Comparison of ENCODE assay signal across 8 cellular contexts in genomic region chr6:7991992-7992815, GRCh38.
DNase-seq lines count a peak whose midpoint lies in the region; ATAC-seq and TF ChIP-seq lines count a peak whose summit lies in the region.

No MANE protein-coding gene starts in this region.

- WGBS in adrenal gland, 4 donors: 21 to 26% (median 23%) methylated on average over 7 of the region's 7 CpGs

- TF ChIP-seq CTCF in LNCaP clone FGC (IDR thresholded peaks at IDR 0.05; ENCODE audit: control insufficient read depth, extremely low read depth, insufficient read depth) (peak; percentile 40), adrenal gland (IDR thresholded peaks at IDR 0.05) (peak; percentile 19 to 61 (median 50)), upper lobe of right lung (IDR thresholded peaks at IDR 0.05) (peak; percentile 45)

- peak in 1 of 2 donors; percentile 49 for TF ChIP-seq POLR2A in adrenal gland (IDR thresholded peaks at IDR 0.05)

- H3K27ac ChIP-seq in adrenal gland (peak overlapping the region in 4 of 5 donors; percentile 4 to 78 (median 49)), upper lobe of right lung (no peak overlapping the region)

- H3K4me3 ChIP-seq in LNCaP clone FGC (ENCODE audit: low read depth, low read length) (no peak overlapping the region), adrenal gland (no peak overlapping the region), upper lobe of right lung (no peak overlapping the region)

- intact Hi-C loops in adrenal gland (cut with DNase I): no loop called here
- intact Hi-C loops in upper lobe of right lung (cut with DNase I): no loop called here

- DNase-seq in GM03348 (ENCODE audit: low spot score) (peak; percentile 87), LNCaP clone FGC (ENCODE audit: low read depth) (no peak), adrenal gland (peak in 6 of 7 donors; percentile 53 to 75 (median 66)), iris pigment epithelial cell (ENCODE audit: low read depth) (peak; percentile 91), upper lobe of right lung (no peak)
- DNase-seq in activated CD8-positive, alpha-beta memory T cell treated with anti-CD3 and anti-CD28 coated beads for 24 hours: no peak
- no peak for DNase-seq in stimulated activated CD4-positive, alpha-beta T cell treated with anti-CD3 and anti-CD28 coated beads, Interleukin-12 subunit alpha, Interleukin-12 subunit beta, amount 100 ng/mL, for 4 hours

- H3K4me1 ChIP-seq in adrenal gland (replicated peaks in 1 of 2): peaks cover 8 to 14% of the 10 kb centered on the region in 2 donors
- peaks cover 4% of the 10 kb centered on the region for H3K4me1 ChIP-seq in upper lobe of right lung

- H3K27me3 ChIP-seq in adrenal gland: no peaks in the 10 kb centered on the region
- no peaks in the 10 kb centered on the region for H3K27me3 ChIP-seq in upper lobe of right lung

- ATAC-seq in GM21619 (IDR thresholded peaks at IDR 0.05; ENCODE audit: unreplicated experiment) (peak; percentile 96), upper lobe of right lung (peak; percentile 42)

- H3K36me3 ChIP-seq in adrenal gland (replicated peaks in 1 of 2): no peaks in the 10 kb centered on the region
- no peaks in the 10 kb centered on the region for H3K36me3 ChIP-seq in upper lobe of right lung

- H3K9me3 ChIP-seq in adrenal gland (replicated peaks in 1 of 3) (no peaks in the 10 kb centered on the region), upper lobe of right lung (no peaks in the 10 kb centered on the region)

Comparison
In these comparisons a context has a peak if more than half of its experiments do, and no peak if none do; other contexts are left out.
1. DNase-seq: peak in GM03348 (single experiment), adrenal gland (6 of 7) and iris pigment epithelial cell (single experiment); none in LNCaP clone FGC (single experiment), upper lobe of right lung (single experiment), activated CD8-positive, alpha-beta memory T cell treated with anti-CD3 and anti-CD28 coated beads for 24 hours (single experiment) and stimulated activated CD4-positive, alpha-beta T cell treated with anti-CD3 and anti-CD28 coated beads, Interleukin-12 subunit alpha, Interleukin-12 subunit beta, amount 100 ng/mL, for 4 hours (single experiment).
2. Peak in every context shown above with its lines, with median percentiles within 50 percentile points of each other: CTCF ChIP-seq.